Comparison of ENCODE assay signal across 8 cellular contexts in genomic region chr17:41666708-41667279, GRCh38. TPM values are rescaled to one million over a fixed set of nuclear protein-coding genes. Genes with fewer than 3 reads are reported as not detected.
DNase-seq lines count a peak whose midpoint lies in the region; ATAC-seq and TF ChIP-seq lines count a peak whose summit lies in the region.

No MANE protein-coding gene starts in this region.

- TF ChIP-seq CTCF in HEK293 (tag by site-specific recombination; IDR thresholded peaks at IDR 0.05) (peak; percentile 94), retinal pigment epithelial cell (conservative IDR thresholded peaks at IDR 0.05; ENCODE audit: low read depth, low read length) (peak; percentile 94)

- POLR2A ChIA-PET in HEK293 (lab: Yijun Ruan, JAX), result interaction anchor here (1.5 to 4.0 kb wide), 3 partner anchors 22 to 23 kb away, joined by 5 to 53 read pairs (median 18); partner anchors contain the start of gene EIF1

- peak overlapping the region; percentile 36 for H3K4me3 ChIP-seq in HEK293 (ENCODE audit: low read depth, low read length)
- peak overlapping the region; percentile 52 for H3K4me3 ChIP-seq in retinal pigment epithelial cell (ENCODE audit: low read length)

- H3K4me3 Mint-ChIP-seq in T-helper 17 cell, result peak overlapping the region; percentile 95

- peak; percentile 75 for DNase-seq in EH (ENCODE audit: low read depth)
- peak; percentile 17 for DNase-seq in NCI-H1417 treated with DMSO at 0.1 percent for 48 hours (lab: John Stamatoyannopoulos, UW)
- DNase-seq in T-helper 17 cell, result peak; percentile 76 to 88 (median 77)
- peak; percentile 86 for DNase-seq in hepatic stellate cell (ENCODE audit: low spot score)
- no peak for DNase-seq in retinal pigment epithelial cell (ENCODE audit: low read depth)
- no peak for DNase-seq in middle frontal gyrus (ENCODE audit: extremely low spot score, low spot score)

- no peaks in the 10 kb centered on the region for H3K27me3 Mint-ChIP-seq in T-helper 17 cell

- H3K36me3 Mint-ChIP-seq in T-helper 17 cell (ENCODE audit: low read depth), result no peaks in the 10 kb centered on the region

- H3K9me3 ChIP-seq in HEK293 (ENCODE audit: control insufficient read depth, insufficient read depth, low read depth, low read length) (no peaks in the 10 kb centered on the region), T-helper 17 cell (ENCODE audit: control insufficient read depth, low read length, poor library complexity, severe bottlenecking) (no peaks in the 10 kb centered on the region)

- no peaks in the 10 kb centered on the region for H3K36me3 ChIP-seq in HEK293 (ENCODE audit: control insufficient read depth in 2 of 2, insufficient read depth in 1 of 2, low read length in 2 of 2)

- peaks cover 3% of the 10 kb centered on the region for H3K4me1 ChIP-seq in HEK293 (ENCODE audit: control insufficient read depth, insufficient read depth, low read length)

- H3K27ac ChIP-seq in HEK293 (ENCODE audit: extremely low read depth, low read depth, low read length), result no peak overlapping the region
- H3K27ac ChIP-seq in angular gyrus (ENCODE audit: low read depth, low read length), result peak overlapping the region; percentile 77

- CTCF ChIA-PET in HEK293 (lab: Yijun Ruan, JAX), result interaction anchor here (0.5 to 12.6 kb wide), 62 partner anchors 9 to 1171 kb away, joined by 3 to 567 read pairs (median 4); partner anchors contain the start of genes EIF1, HAP1, KRT34 and KRT9

- peak; percentile 62 for ATAC-seq in T-helper 17 cell

- H3K27ac Mint-ChIP-seq in T-helper 17 cell, result peak overlapping the region; percentile 99

- H3K4me1 Mint-ChIP-seq in T-helper 17 cell, result peaks cover 25% of the 10 kb centered on the region

TF ChIP-seq in HEK293, 187 proteins besides CTCF, POLR2A, EP300 and RAD21 (continues in another document):
- TF ChIP-seq ZBTB1 (tag by site-specific recombination; IDR thresholded peaks at IDR 0.05), result peak; percentile 83
- 0 out of 2 replicates have a peak, but pooled peaks have one; percentile 37 for TF ChIP-seq ZNF660 (tag by site-specific recombination; IDR thresholded peaks at IDR 0.05)
- TF ChIP-seq ZEB2 (tag by site-specific recombination; IDR thresholded peaks at IDR 0.05), result peak; percentile 55; the same call in 1 of the 2 replicates
- no peak for TF ChIP-seq ZNF223 (tag by site-specific recombination; IDR thresholded peaks at IDR 0.05)
- peak; percentile 40; the same call in 1 of the 2 replicates for TF ChIP-seq SP7 (tag by site-specific recombination; IDR thresholded peaks at IDR 0.05)
- no peak for TF ChIP-seq ZNF776 (tag by site-specific recombination; IDR thresholded peaks at IDR 0.05; ENCODE audit: borderline replicate concordance)
- 0 out of 2 replicates have a peak, but pooled peaks have one; percentile 59 for TF ChIP-seq ZNF501 (tag by site-specific recombination; IDR thresholded peaks at IDR 0.05)
- TF ChIP-seq ZNF610 (tag by site-specific recombination; IDR thresholded peaks at IDR 0.05; ENCODE audit: borderline replicate concordance), result peak; percentile 42; the same call in 1 of the 2 replicates
- peak; percentile 82; the same call in 1 of the 2 replicates for TF ChIP-seq ZNF335 (tag by site-specific recombination; conservative IDR thresholded peaks at IDR 0.05)
- TF ChIP-seq, protein P1, sequence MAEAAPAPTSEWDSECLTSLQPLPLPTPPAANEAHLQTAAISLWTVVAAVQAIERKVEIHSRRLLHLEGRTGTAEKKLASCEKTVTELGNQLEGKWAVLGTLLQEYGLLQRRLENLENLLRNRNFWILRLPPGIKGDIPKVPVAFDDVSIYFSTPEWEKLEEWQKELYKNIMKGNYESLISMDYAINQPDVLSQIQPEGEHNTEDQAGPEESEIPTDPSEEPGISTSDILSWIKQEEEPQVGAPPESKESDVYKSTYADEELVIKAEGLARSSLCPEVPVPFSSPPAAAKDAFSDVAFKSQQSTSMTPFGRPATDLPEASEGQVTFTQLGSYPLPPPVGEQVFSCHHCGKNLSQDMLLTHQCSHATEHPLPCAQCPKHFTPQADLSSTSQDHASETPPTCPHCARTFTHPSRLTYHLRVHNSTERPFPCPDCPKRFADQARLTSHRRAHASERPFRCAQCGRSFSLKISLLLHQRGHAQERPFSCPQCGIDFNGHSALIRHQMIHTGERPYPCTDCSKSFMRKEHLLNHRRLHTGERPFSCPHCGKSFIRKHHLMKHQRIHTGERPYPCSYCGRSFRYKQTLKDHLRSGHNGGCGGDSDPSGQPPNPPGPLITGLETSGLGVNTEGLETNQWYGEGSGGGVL (tag by site-specific recombination; IDR thresholded peaks at IDR 0.05), result peak; percentile 56; the same call in 1 of the 2 replicates
- TF ChIP-seq ZFP69B (tag by site-specific recombination; IDR thresholded peaks at IDR 0.05), result 0 out of 2 replicates have a peak, but pooled peaks have one; percentile 56
- TF ChIP-seq, protein P2, sequence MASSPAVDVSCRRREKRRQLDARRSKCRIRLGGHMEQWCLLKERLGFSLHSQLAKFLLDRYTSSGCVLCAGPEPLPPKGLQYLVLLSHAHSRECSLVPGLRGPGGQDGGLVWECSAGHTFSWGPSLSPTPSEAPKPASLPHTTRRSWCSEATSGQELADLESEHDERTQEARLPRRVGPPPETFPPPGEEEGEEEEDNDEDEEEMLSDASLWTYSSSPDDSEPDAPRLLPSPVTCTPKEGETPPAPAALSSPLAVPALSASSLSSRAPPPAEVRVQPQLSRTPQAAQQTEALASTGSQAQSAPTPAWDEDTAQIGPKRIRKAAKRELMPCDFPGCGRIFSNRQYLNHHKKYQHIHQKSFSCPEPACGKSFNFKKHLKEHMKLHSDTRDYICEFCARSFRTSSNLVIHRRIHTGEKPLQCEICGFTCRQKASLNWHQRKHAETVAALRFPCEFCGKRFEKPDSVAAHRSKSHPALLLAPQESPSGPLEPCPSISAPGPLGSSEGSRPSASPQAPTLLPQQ (tag by site-specific recombination; IDR thresholded peaks at IDR 0.05), result peak; percentile 69
- peak; percentile 63; the same call in 1 of the 2 replicates for TF ChIP-seq ZNF76 (tag by site-specific recombination; IDR thresholded peaks at IDR 0.05; ENCODE audit: borderline replicate concordance, low read depth)
- peak; percentile 42; the same call in 1 of the 2 replicates for TF ChIP-seq PRDM10 (tag by site-specific recombination; IDR thresholded peaks at IDR 0.05)
- TF ChIP-seq ZNF571 (tag by site-specific recombination; IDR thresholded peaks at IDR 0.05), result no peak
- TF ChIP-seq ZNF654 (tag by site-specific recombination; IDR thresholded peaks at IDR 0.05; ENCODE audit: low read depth), result peak; percentile 94
- TF ChIP-seq ZBTB17 (tag by site-specific recombination; IDR thresholded peaks at IDR 0.05), result peak; percentile 51
- TF ChIP-seq ZXDB (tag by site-specific recombination; IDR thresholded peaks at IDR 0.05), result no peak
- peak; percentile 90 for TF ChIP-seq ZBTB48 (tag by site-specific recombination; IDR thresholded peaks at IDR 0.05)
- no peak for TF ChIP-seq SP3 (tag by site-specific recombination; IDR thresholded peaks at IDR 0.05)
- TF ChIP-seq KLF9 (tag by site-specific recombination; IDR thresholded peaks at IDR 0.05; ENCODE audit: low read depth), result no peak
- peak; percentile 81; the same call in 1 of the 2 replicates for TF ChIP-seq ZSCAN30 (tag by site-specific recombination; IDR thresholded peaks at IDR 0.05)
- peak; percentile 66; the same call in 1 of the 2 replicates for TF ChIP-seq ZNF2 (tag by site-specific recombination; IDR thresholded peaks at IDR 0.05)
- TF ChIP-seq ZNF521 (tag by site-specific recombination; IDR thresholded peaks at IDR 0.05), result no peak

RNA-seq across cellular contexts. Expression of gene EIF1, which starts 21.9 kb away (rescaled TPM):
- total RNA-seq in T-helper 17 cell, result 1,000 to 10,000 TPM; 2,426 to 2,697 TPM

RNA-seq across cellular contexts. Expression of gene KRT17, which starts 42.4 kb away (rescaled TPM):
- not detected for total RNA-seq in T-helper 17 cell

RNA-seq across cellular contexts. Expression of gene GAST, which starts 45.3 kb away (rescaled TPM):
- not detected for total RNA-seq in T-helper 17 cell

RNA-seq across cellular contexts. Expression of gene KRT16, which starts 54.2 kb away (rescaled TPM):
- total RNA-seq in T-helper 17 cell, result not detected

Comparison
In these comparisons a context has a peak if more than half of its experiments do, and no peak if none do; other contexts are left out.
1. DNase-seq: peak in EH (single experiment), NCI-H1417 treated with DMSO at 0.1 percent for 48 hours (single experiment), T-helper 17 cell (3 of 3) and hepatic stellate cell (single experiment); none in retinal pigment epithelial cell (single experiment) and middle frontal gyrus (single experiment).